ENCODE assay signal across 8 cellular contexts in genomic region chr2:120520929-120521912, GRCh38.
DNase-seq lines count a peak whose midpoint lies in the region; ATAC-seq and TF ChIP-seq lines count a peak whose summit lies in the region.

No MANE protein-coding gene starts in this region.

- CTCF ChIA-PET in WTC11 (lab: Charles Lee) = interaction anchor here (0.6 to 1.9 kb wide), 44 partner anchors 8 to 654 kb away, joined by 3 to 49 read pairs (median 4); partner anchors contain the start of gene RALB

- TF ChIP-seq CTCF in WTC11 (IDR thresholded peaks at IDR 0.05) = peak; percentile 95
- peak; percentile 15 to 72 (median 53) for TF ChIP-seq CTCF in spleen (IDR thresholded peaks at IDR 0.05 in 8 of 11, conservative IDR thresholded peaks at IDR 0.05 in 3 of 11)

- no peak for TF ChIP-seq POLR2A in spleen (IDR thresholded peaks at IDR 0.05)

- H3K27ac Mint-ChIP-seq in activated T-cell treated with anti-CD3 and anti-CD28 coated beads, Interleukin-2, amount 50 U/mL, for 24 hours = no peak overlapping the region
- no peak overlapping the region for H3K27ac Mint-ChIP-seq in WTC11

- peaks cover 30% of the 10 kb centered on the region for H3K27me3 Mint-ChIP-seq in activated T-cell treated with anti-CD3 and anti-CD28 coated beads, Interleukin-2, amount 50 U/mL, for 24 hours
- H3K27me3 Mint-ChIP-seq in WTC11 (ENCODE audit: low read depth) = peaks cover 44% of the 10 kb centered on the region

- no peaks in the 10 kb centered on the region for H3K36me3 ChIP-seq in MG63
- H3K36me3 ChIP-seq in spleen = no peaks in the 10 kb centered on the region

- H3K27me3 ChIP-seq in MG63 = no peaks in the 10 kb centered on the region
- H3K27me3 ChIP-seq in spleen (replicated peaks in 1 of 7) = peaks cover 0 to 71% (median 16%) of the 10 kb centered on the region in 7 donors

- WGBS in spleen, 5 donors = 45 to 55% (median 50%) methylated on average over 11 to 13 of the region's 13 CpGs

- POLR2A ChIA-PET in WTC11 (lab: Charles Lee) = no interaction called here

- no peaks in the 10 kb centered on the region for H3K36me3 Mint-ChIP-seq in activated T-cell treated with anti-CD3 and anti-CD28 coated beads, Interleukin-2, amount 50 U/mL, for 24 hours (ENCODE audit: low read depth)
- H3K36me3 Mint-ChIP-seq in WTC11 = no peaks in the 10 kb centered on the region

- H3K4me1 ChIP-seq in spleen = peaks cover 0 to 17% (median 9%) of the 10 kb centered on the region in 6 donors

- H3K9me3 Mint-ChIP-seq in activated T-cell treated with anti-CD3 and anti-CD28 coated beads, Interleukin-2, amount 50 U/mL, for 24 hours = no peaks in the 10 kb centered on the region
- no peaks in the 10 kb centered on the region for H3K9me3 Mint-ChIP-seq in WTC11

- ATAC-seq in WTC11 (peak; percentile 83), HG02759 (IDR thresholded peaks at IDR 0.05; ENCODE audit: unreplicated experiment) (no peak), GM18870 (IDR thresholded peaks at IDR 0.05; ENCODE audit: unreplicated experiment) (no peak)

- intact Hi-C loops in head of caudate nucleus (cut with DNase I) = no loop called here
- intact Hi-C loops in spleen (cut with DNase I; ENCODE audit: low total_unique reads) = no loop called here

- H3K4me3 Mint-ChIP-seq in activated T-cell treated with anti-CD3 and anti-CD28 coated beads, Interleukin-2, amount 50 U/mL, for 24 hours = no peak overlapping the region
- no peak overlapping the region for H3K4me3 Mint-ChIP-seq in WTC11

- no peak overlapping the region for H3K27ac ChIP-seq in spleen

- H3K4me3 ChIP-seq in MG63 (no peak overlapping the region), spleen (no peak overlapping the region)

- no peaks in the 10 kb centered on the region for H3K4me1 Mint-ChIP-seq in activated T-cell treated with anti-CD3 and anti-CD28 coated beads, Interleukin-2, amount 50 U/mL, for 24 hours (ENCODE audit: low read depth)
- peaks cover 19% of the 10 kb centered on the region for H3K4me1 Mint-ChIP-seq in WTC11

- DNase-seq in activated T-cell treated with anti-CD3 and anti-CD28 coated beads, Interleukin-2, amount 50 U/mL, for 24 hours = peak; percentile 33
- DNase-seq in activated T-cell treated with anti-CD3 and anti-CD28 coated beads, Interleukin-2, amount 50 U/mL, for 1 hour = no peak
- DNase-seq in MG63 (peak; percentile 39), WTC11 (ENCODE audit: low spot score) (peak; percentile 84), head of caudate nucleus (peak in 38 of 42 donors; percentile 19 to 75 (median 52)), spleen (peak; percentile 53)

- H3K9me3 ChIP-seq in MG63 (no peaks in the 10 kb centered on the region), spleen (no peaks in the 10 kb centered on the region)

TF ChIP-seq in WTC11, 78 proteins besides CTCF, POLR2A, EP300 and RAD21 (continues in another document):
- TF ChIP-seq HMGA2 (CRISPR knock-in tag; IDR thresholded peaks at IDR 0.05) (no peak), GTF2I (CRISPR knock-in tag; conservative IDR thresholded peaks at IDR 0.05) (no peak), PRDM15 (CRISPR knock-in tag; IDR thresholded peaks at IDR 0.05) (no peak), NFE2L1 (CRISPR knock-in tag; IDR thresholded peaks at IDR 0.05) (no peak), ZNF317 (CRISPR knock-in tag; IDR thresholded peaks at IDR 0.05; ENCODE audit: borderline replicate concordance, low read depth) (no peak), RELA (CRISPR knock-in tag; IDR thresholded peaks at IDR 0.05; ENCODE audit: borderline replicate concordance) (no peak), SMAD3 (CRISPR knock-in tag; IDR thresholded peaks at IDR 0.05; ENCODE audit: borderline replicate concordance) (no peak), ZNF281 (CRISPR knock-in tag; IDR thresholded peaks at IDR 0.05) (no peak), ELF4 (CRISPR knock-in tag; IDR thresholded peaks at IDR 0.05; ENCODE audit: low read depth) (no peak), ZNF219 (CRISPR knock-in tag; IDR thresholded peaks at IDR 0.05; ENCODE audit: borderline replicate concordance) (no peak), FOXK1 (CRISPR knock-in tag; IDR thresholded peaks at IDR 0.05) (no peak), ZNF423 (CRISPR knock-in tag; IDR thresholded peaks at IDR 0.05) (no peak), STAT6 (CRISPR knock-in tag; conservative IDR thresholded peaks at IDR 0.05; ENCODE audit: low read depth) (no peak), FOXJ3 (CRISPR knock-in tag; IDR thresholded peaks at IDR 0.05; ENCODE audit: borderline replicate concordance) (no peak)
- TF ChIP-seq, protein P1, sequence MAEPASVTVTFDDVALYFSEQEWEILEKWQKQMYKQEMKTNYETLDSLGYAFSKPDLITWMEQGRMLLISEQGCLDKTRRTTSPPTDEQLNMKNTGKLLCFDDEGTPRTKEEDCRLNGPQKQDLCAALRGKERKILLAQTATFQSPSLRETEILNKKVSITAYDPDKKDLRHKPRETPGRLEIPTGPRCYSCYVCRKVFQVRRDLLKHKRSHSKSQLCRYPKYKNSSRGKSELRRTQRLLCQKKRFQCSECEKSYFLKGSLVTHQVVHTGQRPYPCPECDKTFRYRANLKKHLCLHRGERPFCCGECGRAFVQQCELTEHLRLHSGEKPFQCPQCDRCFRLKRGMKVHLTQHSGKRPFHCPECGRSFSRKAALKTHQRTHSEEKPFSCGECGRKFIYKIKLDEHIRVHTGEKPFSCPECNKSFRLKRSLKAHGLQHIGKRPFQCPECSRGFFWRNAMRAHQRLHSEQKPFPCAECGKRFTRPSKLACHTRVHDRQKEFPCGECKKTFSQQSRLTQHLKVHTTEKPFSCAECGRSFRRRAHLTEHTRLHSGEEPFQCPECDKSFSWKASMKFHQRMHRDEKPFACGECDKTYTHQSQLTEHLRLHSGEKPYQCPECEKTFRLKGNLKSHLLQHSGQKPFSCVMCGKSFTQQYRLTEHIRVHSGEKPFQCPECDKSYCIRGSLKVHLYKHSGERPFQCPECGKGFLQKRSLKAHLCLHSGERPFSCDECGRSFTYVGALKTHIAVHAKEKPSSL (CRISPR knock-in tag; conservative IDR thresholded peaks at IDR 0.05) = no peak
